20 cellular contexts compared by ENCODE assay signal in the genomic region with DNA sequence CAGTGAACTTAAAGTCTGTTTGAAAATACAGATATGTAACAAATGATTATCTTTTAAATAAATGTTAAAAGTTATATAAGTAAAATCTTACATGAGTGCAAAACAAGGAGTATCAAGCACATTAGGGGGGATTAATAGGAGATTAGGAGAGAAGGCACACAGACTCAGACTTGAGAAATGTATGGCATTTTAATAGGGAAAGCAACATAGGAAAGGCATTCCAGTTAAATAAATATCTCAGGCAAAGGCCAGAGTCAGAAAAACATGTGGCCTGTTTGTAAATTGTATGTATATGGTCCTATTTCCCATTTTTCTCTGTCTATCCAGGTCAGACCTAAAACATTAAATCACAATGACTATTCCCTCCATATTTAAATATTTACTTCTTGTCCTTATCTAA.
A peak's percentile ranks its signal among the peaks of the same experiment; 100 is the strongest.
DNase-seq lines count a peak whose midpoint lies in the region; ATAC-seq, FAIRE-seq and TF ChIP-seq lines count a peak whose summit lies in the region.
"Had no signal": no experiment of that assay in that cellular context is flagged by ENCODE, and none has a peak within 500 bp of the region (broad histone marks: within the 10 kb centered on the region; RNA-seq: fewer than 3 reads in every experiment).

No MANE protein-coding gene starts in this region.

- H3K4me1 ChIP-seq in effector memory CD4-positive, alpha-beta T cell (ENCODE audit: control insufficient read depth, insufficient read depth, low read length, poor library complexity, severe bottlenecking), result no peaks in the 10 kb centered on the region
- H3K4me1 ChIP-seq: Caco-2, Peyer's patch had no signal

- DNase-seq in ACHN (peak; percentile 7), ELR (ENCODE audit: low read depth) (peak; percentile 3), NCI-H82 (lab: John Stamatoyannopoulos, UW) (peak; percentile 82), fibroblast of the aortic adventitia (ENCODE audit: low read depth) (peak; percentile 19), GM12892 (ENCODE audit: insufficient read length) (no peak), T1000 (lab: John Stamatoyannopoulos, UW) (no peak)
- no peak for DNase-seq in effector memory CD4-positive, alpha-beta T cell
- no peak for DNase-seq in stimulated activated naive CD8-positive, alpha-beta T cell treated with anti-CD3 and anti-CD28 coated beads, Interleukin-15, Interleukin-2, amounts not matched to agents 100 U/mL and 50 U/mL, for 24 hours
- DNase-seq: AML-193, Caco-2, GOT3, MV-4-11, NCI-H1417, NCI-H2029, NCI-H2171, NCI-H446 treated with DMSO at 0.1 percent for 48 hours, Peyer's patch had no signal

- no peaks in the 10 kb centered on the region for H3K36me3 ChIP-seq in effector memory CD4-positive, alpha-beta T cell (ENCODE audit: control insufficient read depth, insufficient read depth, low read length)
- H3K36me3 ChIP-seq: Peyer's patch had no signal

- no peaks in the 10 kb centered on the region for H3K27me3 ChIP-seq in effector memory CD4-positive, alpha-beta T cell (replicated peaks; ENCODE audit: control insufficient read depth, insufficient read depth, low read length, poor library complexity, severe bottlenecking)
- H3K27me3 ChIP-seq: Peyer's patch had no signal

- no peaks in the 10 kb centered on the region for H3K9me3 ChIP-seq in effector memory CD4-positive, alpha-beta T cell (ENCODE audit: control insufficient read depth, low read length)
- H3K9me3 ChIP-seq: Caco-2, Peyer's patch had no signal

- no peak overlapping the region for H3K27ac ChIP-seq in effector memory CD4-positive, alpha-beta T cell (ENCODE audit: insufficient read depth, low read length, poor library complexity, severe bottlenecking)
- H3K27ac ChIP-seq: Peyer's patch had no signal

- no peak for TF ChIP-seq CTCF in fibroblast of the aortic adventitia (IDR thresholded peaks at IDR 0.05; ENCODE audit: insufficient read depth, low read length)

- H3K4me3 ChIP-seq in fibroblast of the aortic adventitia (ENCODE audit: low read depth, low read length), result no peak overlapping the region
- H3K4me3 ChIP-seq in effector memory CD4-positive, alpha-beta T cell (ENCODE audit: insufficient read depth, low read depth, low read length, poor library complexity, severe bottlenecking), result no peak overlapping the region
- H3K4me3 ChIP-seq: GM12878, K562, Peyer's patch had no signal

- FAIRE-seq in GM12892 (lab: Jason Lieb, UNC), result no peak
- FAIRE-seq: GM12878, K562 had no signal

- TF ChIP-seq POLR2A in GM12892 (IDR thresholded peaks at IDR 0.05; ENCODE audit: low read depth, low read length), result no peak

- no peak for ATAC-seq in stimulated activated naive CD8-positive, alpha-beta T cell treated with anti-CD3 and anti-CD28 coated beads, Interleukin-15, Interleukin-2, amounts not matched to agents 100 U/mL and 50 U/mL, for 24 hours
- ATAC-seq: GM12878, K562, Right ventricle myocardium inferior had no signal

- in situ Hi-C loops in ACHN (cut with HindIII; ENCODE audit: low pct_ligation_motif_present, low pct_unique_long_range_greater_than_20kb, low sequenced_read_pairs), result no loop called here

Comparison
In these comparisons a context has a peak if more than half of its experiments do, and no peak if none do; other contexts are left out.
1. DNase-seq: peak in ACHN (single experiment), ELR (single experiment), NCI-H82 (single experiment) and fibroblast of the aortic adventitia (single experiment); none in effector memory CD4-positive, alpha-beta T cell (0 of 3), GM12892 (single experiment), T1000 (single experiment) and stimulated activated naive CD8-positive, alpha-beta T cell treated with anti-CD3 and anti-CD28 coated beads, Interleukin-15, Interleukin-2, amounts not matched to agents 100 U/mL and 50 U/mL, for 24 hours (single experiment).